1 cellular context compared by ENCODE assay signal in the genomic region with DNA sequence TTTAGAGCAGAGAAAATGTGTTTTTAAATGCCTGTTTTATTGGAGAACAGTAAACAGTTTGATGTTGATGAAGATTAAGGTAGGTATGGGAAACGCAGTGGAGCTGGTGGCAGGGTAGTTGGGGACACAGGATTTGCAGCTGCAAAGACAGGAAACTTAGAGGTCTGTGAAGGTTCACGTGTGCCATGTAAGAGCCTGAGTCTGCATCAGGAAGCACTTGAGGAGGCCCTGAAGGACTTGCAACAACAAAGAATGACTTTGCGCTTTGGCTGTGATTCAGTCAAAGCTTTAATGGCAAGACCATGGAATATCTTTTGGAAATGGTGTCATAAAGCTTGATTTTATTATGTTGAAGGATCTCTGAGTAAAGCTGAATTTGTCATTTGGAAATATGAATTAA.
TF ChIP-seq lines count a peak whose summit lies in the region.

No MANE protein-coding gene starts in this region.

TF ChIP-seq in GM23338, 12 proteins besides CTCF, POLR2A, EP300 and RAD21 (continued from another document):
- TF ChIP-seq ZNF462 (CRISPR knock-in tag; IDR thresholded peaks at IDR 0.05), result no peak
- TF ChIP-seq, protein P1, sequence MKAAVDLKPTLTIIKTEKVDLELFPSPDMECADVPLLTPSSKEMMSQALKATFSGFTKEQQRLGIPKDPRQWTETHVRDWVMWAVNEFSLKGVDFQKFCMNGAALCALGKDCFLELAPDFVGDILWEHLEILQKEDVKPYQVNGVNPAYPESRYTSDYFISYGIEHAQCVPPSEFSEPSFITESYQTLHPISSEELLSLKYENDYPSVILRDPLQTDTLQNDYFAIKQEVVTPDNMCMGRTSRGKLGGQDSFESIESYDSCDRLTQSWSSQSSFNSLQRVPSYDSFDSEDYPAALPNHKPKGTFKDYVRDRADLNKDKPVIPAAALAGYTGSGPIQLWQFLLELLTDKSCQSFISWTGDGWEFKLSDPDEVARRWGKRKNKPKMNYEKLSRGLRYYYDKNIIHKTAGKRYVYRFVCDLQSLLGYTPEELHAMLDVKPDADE (IDR thresholded peaks at IDR 0.05), result no peak
